In the genomic region with DNA sequence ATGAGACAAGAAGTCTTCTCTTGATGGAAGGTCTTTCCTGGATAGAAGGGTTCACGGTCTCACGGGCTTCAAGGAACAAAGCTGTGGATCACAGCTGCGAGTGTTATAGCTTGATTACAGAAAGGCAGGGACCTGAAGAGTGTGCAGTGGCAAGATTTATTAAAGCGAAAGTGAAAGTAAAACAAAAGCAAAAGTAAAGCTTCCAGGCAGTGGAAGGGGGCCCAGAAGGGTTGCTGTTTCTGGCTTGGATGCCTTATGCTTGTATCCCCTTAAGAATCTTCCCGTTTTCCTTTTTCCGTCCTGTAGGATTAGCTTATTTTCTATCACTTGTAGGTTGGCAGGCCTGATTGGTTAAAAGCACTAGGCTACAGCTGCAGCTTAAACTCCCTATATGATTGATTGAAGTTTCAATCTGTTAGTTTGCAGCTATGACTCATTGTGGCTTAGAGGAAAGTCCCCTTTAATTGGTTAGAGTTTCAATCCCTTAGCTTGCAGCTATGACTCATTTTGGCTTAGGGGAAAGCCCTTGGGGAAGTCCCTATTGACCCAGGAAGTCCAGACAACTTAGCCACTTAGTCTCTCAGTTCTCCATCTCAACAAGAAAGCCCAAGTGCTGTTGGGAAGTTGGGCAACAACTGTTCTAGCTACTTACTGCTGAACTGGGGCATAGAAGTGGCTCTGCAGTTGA, we compare ENCODE assay signal across 8 cellular contexts.
DNase-seq lines count a peak whose midpoint lies in the region; ATAC-seq and TF ChIP-seq lines count a peak whose summit lies in the region.

No MANE protein-coding gene starts in this region.

- no peaks in the 10 kb centered on the region for H3K27me3 Mint-ChIP-seq in naive thymus-derived CD8-positive, alpha-beta T cell
- H3K27me3 Mint-ChIP-seq in WTC11 (ENCODE audit: low read depth), result peaks cover 13% of the 10 kb centered on the region

- no peaks in the 10 kb centered on the region for H3K36me3 Mint-ChIP-seq in naive thymus-derived CD8-positive, alpha-beta T cell
- no peaks in the 10 kb centered on the region for H3K36me3 Mint-ChIP-seq in WTC11

- H3K9me3 Mint-ChIP-seq in naive thymus-derived CD8-positive, alpha-beta T cell, result peaks cover 0 to 4% (median 0%) of the 10 kb centered on the region in 9 donors
- H3K9me3 Mint-ChIP-seq in WTC11, result 0 out of 2 replicates have a peak, but pooled peaks cover 7% of the 10 kb centered on the region

- ATAC-seq in HG03066 (IDR thresholded peaks at IDR 0.05; ENCODE audit: low read depth, unreplicated experiment), result peak; percentile 65
- ATAC-seq in naive thymus-derived CD8-positive, alpha-beta T cell, result peak; percentile 69 to 70
- ATAC-seq in GM18520 (IDR thresholded peaks at IDR 0.05; ENCODE audit: unreplicated experiment), result no peak
- ATAC-seq in WTC11, result no peak

- H3K4me1 Mint-ChIP-seq in naive thymus-derived CD8-positive, alpha-beta T cell, result peaks cover 24 to 38% (median 28%) of the 10 kb centered on the region in 4 donors
- peaks cover 14% of the 10 kb centered on the region for H3K4me1 Mint-ChIP-seq in WTC11

- DNase-seq in GM13976 (ENCODE audit: low spot score), result peak; percentile 0
- DNase-seq in activated CD4-positive, CD25-positive, alpha-beta regulatory T cell treated with anti-CD3 and anti-CD28 coated beads, Interleukin-2, amount 50 U/mL, for 16 hours (ENCODE audit: low read depth, low spot score), result peak; percentile 3
- DNase-seq in naive thymus-derived CD8-positive, alpha-beta T cell, result peak in 2 of 10 donors; percentile 5 to 57
- no peak for DNase-seq in WTC11 (ENCODE audit: low spot score)
- DNase-seq in DMS114 treated with DMSO at 0.1 percent for 48 hours (lab: John Stamatoyannopoulos, UW; ENCODE audit: unreplicated experiment), result no peak
- DNase-seq in mesenteric fat pad (ENCODE audit: low spot score), result no peak

- POLR2A ChIA-PET in naive thymus-derived CD8-positive, alpha-beta T cell (lab: Charles Lee), result interaction anchor here (0.5 kb wide), 1 partner anchor 590 kb away, joined by 3 read pairs; no protein-coding TSS in a partner anchor
- POLR2A ChIA-PET in WTC11 (lab: Charles Lee), result no interaction called here

- CTCF ChIA-PET in WTC11 (lab: Charles Lee), result no interaction called here

- TF ChIP-seq CTCF in GM13976 (IDR thresholded peaks at IDR 0.05; ENCODE audit: borderline replicate concordance, control extremely low read depth, extremely low read depth, insufficient read depth, missing control alignments) (no peak), WTC11 (IDR thresholded peaks at IDR 0.05) (no peak)

- peak overlapping the region in 5 of 10 donors; percentile 25 to 88 (median 82) for H3K27ac Mint-ChIP-seq in naive thymus-derived CD8-positive, alpha-beta T cell
- no peak overlapping the region for H3K27ac Mint-ChIP-seq in WTC11

- in situ Hi-C loops in GM13976 (cut with MboI; ENCODE audit: low sequenced_read_pairs, unreplicated experiment), result no loop called here

- H3K4me3 Mint-ChIP-seq in naive thymus-derived CD8-positive, alpha-beta T cell, result peak overlapping the region in 6 of 10 donors; percentile 48 to 73 (median 60)
- no peak overlapping the region for H3K4me3 Mint-ChIP-seq in WTC11

TF ChIP-seq in WTC11, 78 proteins besides CTCF, POLR2A, EP300 and RAD21:
- TF ChIP-seq, protein P1, sequence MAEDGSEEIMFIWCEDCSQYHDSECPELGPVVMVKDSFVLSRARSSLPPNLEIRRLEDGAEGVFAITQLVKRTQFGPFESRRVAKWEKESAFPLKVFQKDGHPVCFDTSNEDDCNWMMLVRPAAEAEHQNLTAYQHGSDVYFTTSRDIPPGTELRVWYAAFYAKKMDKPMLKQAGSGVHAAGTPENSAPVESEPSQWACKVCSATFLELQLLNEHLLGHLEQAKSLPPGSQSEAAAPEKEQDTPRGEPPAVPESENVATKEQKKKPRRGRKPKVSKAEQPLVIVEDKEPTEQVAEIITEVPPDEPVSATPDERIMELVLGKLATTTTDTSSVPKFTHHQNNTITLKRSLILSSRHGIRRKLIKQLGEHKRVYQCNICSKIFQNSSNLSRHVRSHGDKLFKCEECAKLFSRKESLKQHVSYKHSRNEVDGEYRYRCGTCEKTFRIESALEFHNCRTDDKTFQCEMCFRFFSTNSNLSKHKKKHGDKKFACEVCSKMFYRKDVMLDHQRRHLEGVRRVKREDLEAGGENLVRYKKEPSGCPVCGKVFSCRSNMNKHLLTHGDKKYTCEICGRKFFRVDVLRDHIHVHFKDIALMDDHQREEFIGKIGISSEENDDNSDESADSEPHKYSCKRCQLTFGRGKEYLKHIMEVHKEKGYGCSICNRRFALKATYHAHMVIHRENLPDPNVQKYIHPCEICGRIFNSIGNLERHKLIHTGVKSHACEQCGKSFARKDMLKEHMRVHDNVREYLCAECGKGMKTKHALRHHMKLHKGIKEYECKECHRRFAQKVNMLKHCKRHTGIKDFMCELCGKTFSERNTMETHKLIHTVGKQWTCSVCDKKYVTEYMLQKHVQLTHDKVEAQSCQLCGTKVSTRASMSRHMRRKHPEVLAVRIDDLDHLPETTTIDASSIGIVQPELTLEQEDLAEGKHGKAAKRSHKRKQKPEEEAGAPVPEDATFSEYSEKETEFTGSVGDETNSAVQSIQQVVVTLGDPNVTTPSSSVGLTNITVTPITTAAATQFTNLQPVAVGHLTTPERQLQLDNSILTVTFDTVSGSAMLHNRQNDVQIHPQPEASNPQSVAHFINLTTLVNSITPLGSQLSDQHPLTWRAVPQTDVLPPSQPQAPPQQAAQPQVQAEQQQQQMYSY (CRISPR knock-in tag; IDR thresholded peaks at IDR 0.05), result no peak
- no peak for TF ChIP-seq SP1 (CRISPR knock-in tag; conservative IDR thresholded peaks at IDR 0.05)
- no peak for TF ChIP-seq ZNF423 (CRISPR knock-in tag; IDR thresholded peaks at IDR 0.05)
- TF ChIP-seq FOXK1 (CRISPR knock-in tag; IDR thresholded peaks at IDR 0.05), result no peak

Comparison
In these comparisons a context has a peak if more than half of its experiments do, and no peak if none do; other contexts are left out.
1. DNase-seq: peak in GM13976 (single experiment) and activated CD4-positive, CD25-positive, alpha-beta regulatory T cell treated with anti-CD3 and anti-CD28 coated beads, Interleukin-2, amount 50 U/mL, for 16 hours (single experiment); none in WTC11 (single experiment), DMS114 treated with DMSO at 0.1 percent for 48 hours (single experiment) and mesenteric fat pad (single experiment).
2. ATAC-seq: peak in HG03066 (single experiment) and naive thymus-derived CD8-positive, alpha-beta T cell (2 of 2); none in GM18520 (single experiment) and WTC11 (single experiment).